ENCODE assay signal across 8 cellular contexts in genomic region chr1:37807555-37808368, GRCh38. TPM values are rescaled to one million over a fixed set of nuclear protein-coding genes. Genes with fewer than 3 reads are reported as not detected.
A peak's percentile ranks its signal among the peaks of the same experiment; 100 is the strongest.
DNase-seq lines count a peak whose midpoint lies in the region; ATAC-seq and TF ChIP-seq lines count a peak whose summit lies in the region.

C1orf122 (plus strand) TSS chr1:37807790; CDS start chr1:37808405, 615 bp downstream.
YRDC (minus strand) TSS chr1:37808208; CDS start chr1:37808180, 28 bp downstream.

- H3K4me3 Mint-ChIP-seq in stimulated activated naive CD8-positive, alpha-beta T cell treated with anti-CD3 and anti-CD28 coated beads, Interleukin-15, amount 100 ng/mL, for 72 hours, result peak within 1 kb of the TSS; percentile 96 to 100

- no peaks in the 10 kb centered on the region for H3K27me3 Mint-ChIP-seq in stimulated activated naive CD8-positive, alpha-beta T cell treated with anti-CD3 and anti-CD28 coated beads, Interleukin-15, amount 100 ng/mL, for 72 hours

- no peaks in the 10 kb centered on the region for H3K9me2 ChIP-seq in MM.1S (replicated peaks; ENCODE audit: insufficient read depth, low read length)
- H3K9me2 ChIP-seq in neural cell (ENCODE audit: insufficient read depth, low read length), result no peaks in the 10 kb centered on the region

- H3K36me3 ChIP-seq in H7 (replicated peaks; ENCODE audit: control insufficient read depth, insufficient read depth, low read length), result peaks cover 29% of the 10 kb centered on the region
- 0 out of 2 replicates have a peak, but pooled peaks cover 8% of the 10 kb centered on the region for H3K36me3 ChIP-seq in MM.1S (replicated peaks; ENCODE audit: insufficient read depth, low read length)
- peaks cover 9% of the 10 kb centered on the region for H3K36me3 ChIP-seq in neural cell (ENCODE audit: insufficient read depth, low read length)

- H3K27ac ChIP-seq in MM.1S (ENCODE audit: low read length), result peak within 1 kb of the TSS; percentile 50; the same call in 1 of the 2 replicates
- peak within 1 kb of the TSS; percentile 85 for H3K27ac ChIP-seq in neural cell (ENCODE audit: low read length)

- DNase-seq in EL (peak; percentile 93), H7 (peak; percentile 99), MM.1S (peak; percentile 96), SHP77 treated with DMSO at 0.1 percent for 48 hours (lab: John Stamatoyannopoulos, UW) (peak; percentile 66), activated gamma-delta T cell treated with Interleukin-2 at 50 U/mL for 16 hours (peak; percentile 91), fibroblast of villous mesenchyme (ENCODE audit: low read depth) (peak; percentile 94)
- DNase-seq in stimulated activated naive CD8-positive, alpha-beta T cell treated with anti-CD3 and anti-CD28 coated beads, Interleukin-15, amount 100 ng/mL, for 72 hours, result peak; percentile 90 to 92

- H3K9me3 ChIP-seq in MM.1S (replicated peaks; ENCODE audit: insufficient read depth, low read length), result no peaks in the 10 kb centered on the region
- H3K9me3 ChIP-seq in neural cell (ENCODE audit: low read length), result no peaks in the 10 kb centered on the region

- H3F3A ChIP-seq in MM.1S (ENCODE audit: insufficient read depth, low read length) (peaks cover 26% of the 10 kb centered on the region), neural cell (ENCODE audit: insufficient read depth, low read length, poor library complexity, severe bottlenecking) (no peaks in the 10 kb centered on the region)

- H3K4me3 ChIP-seq in H7 (ENCODE audit: insufficient read depth, low read depth, low read length) (peak within 1 kb of the TSS; percentile 82), MM.1S (ENCODE audit: low read length) (peak within 1 kb of the TSS; percentile 80), fibroblast of villous mesenchyme (ENCODE audit: low read depth, low read length) (peak within 1 kb of the TSS; percentile 85), neural cell (ENCODE audit: low read length) (peak within 1 kb of the TSS; percentile 88)

- TF ChIP-seq CTCF in MM.1S (IDR thresholded peaks at IDR 0.05; ENCODE audit: low read length), result no peak
- TF ChIP-seq CTCF in fibroblast of villous mesenchyme (IDR thresholded peaks at IDR 0.05; ENCODE audit: insufficient read depth, low read depth, low read length), result no peak
- TF ChIP-seq CTCF in neural cell (IDR thresholded peaks at IDR 0.05; ENCODE audit: poor library complexity, severe bottlenecking), result no peak

- ATAC-seq in stimulated activated naive CD8-positive, alpha-beta T cell treated with anti-CD3 and anti-CD28 coated beads, Interleukin-15, amount 100 ng/mL, for 72 hours, result peak; percentile 97

- H3K4me1 Mint-ChIP-seq in stimulated activated naive CD8-positive, alpha-beta T cell treated with anti-CD3 and anti-CD28 coated beads, Interleukin-15, amount 100 ng/mL, for 72 hours, result peaks cover 61% of the 10 kb centered on the region

- H3K4me2 ChIP-seq in MM.1S (ENCODE audit: low read depth, low read length), result peak within 1 kb of the TSS; percentile 88
- peak within 1 kb of the TSS; percentile 59 for H3K4me2 ChIP-seq in neural cell (ENCODE audit: low read length)

- H2AFZ ChIP-seq in MM.1S (ENCODE audit: low read length), result peak within 1 kb of the TSS; percentile 65
- peak within 1 kb of the TSS; percentile 43 for H2AFZ ChIP-seq in neural cell (ENCODE audit: low read depth, low read length)

- peak within 1 kb of the TSS; percentile 98 to 99 for H3K27ac Mint-ChIP-seq in stimulated activated naive CD8-positive, alpha-beta T cell treated with anti-CD3 and anti-CD28 coated beads, Interleukin-15, amount 100 ng/mL, for 72 hours

- H3K9me3 Mint-ChIP-seq in stimulated activated naive CD8-positive, alpha-beta T cell treated with anti-CD3 and anti-CD28 coated beads, Interleukin-15, amount 100 ng/mL, for 72 hours, result no peaks in the 10 kb centered on the region

- no peak for TF ChIP-seq EP300 in neural cell (conservative IDR thresholded peaks at IDR 0.05; ENCODE audit: poor library complexity, severe bottlenecking)

- H3K27me3 ChIP-seq in H7 (ENCODE audit: control insufficient read depth, insufficient read depth, low read length) (no peaks in the 10 kb centered on the region), MM.1S (replicated peaks; ENCODE audit: insufficient read depth, low read length) (no peaks in the 10 kb centered on the region), neural cell (ENCODE audit: insufficient read depth, low read depth, low read length) (no peaks in the 10 kb centered on the region)

- no peak for TF ChIP-seq RAD21 in neural cell (conservative IDR thresholded peaks at IDR 0.05)

- peaks cover 14% of the 10 kb centered on the region; the same call in 1 of the 2 replicates for H3K4me1 ChIP-seq in MM.1S (ENCODE audit: low read length)

- H3K9ac ChIP-seq in MM.1S (ENCODE audit: low read length) (peak within 1 kb of the TSS; percentile 86), neural cell (ENCODE audit: low read length) (peak within 1 kb of the TSS; percentile 87)

- peaks cover 18% of the 10 kb centered on the region for H4K20me1 ChIP-seq in MM.1S (ENCODE audit: insufficient read depth, low read length)
- H4K20me1 ChIP-seq in neural cell (ENCODE audit: insufficient read depth), result no peaks in the 10 kb centered on the region

- H3K79me2 ChIP-seq in MM.1S (ENCODE audit: low read length) (peaks cover 59% of the 10 kb centered on the region), neural cell (replicated peaks; ENCODE audit: insufficient read depth, low read length) (peaks cover 16% of the 10 kb centered on the region)

TF ChIP-seq in neural cell, 6 proteins besides CTCF, POLR2A, EP300 and RAD21:
- TF ChIP-seq MXI1 (conservative IDR thresholded peaks at IDR 0.05; ENCODE audit: poor library complexity, severe bottlenecking) (peak; percentile 84), TAF1 (IDR thresholded peaks at IDR 0.05; ENCODE audit: low read depth) (no peak), REST (IDR thresholded peaks at IDR 0.05; ENCODE audit: borderline replicate concordance) (no peak), POLR2AphosphoS5 (IDR thresholded peaks at IDR 0.05) (peak; percentile 90)

RNA-seq across cellular contexts. Expression of gene C1orf122, which starts in this region (rescaled TPM):
- 70.5 and 94.7 TPM in 2 replicates for total RNA-seq in H7 (2014; rRNA removed; shearing (Covaris generic))
- total RNA-seq in fibroblast of villous mesenchyme, result 13.4 and 17.4 TPM in 2 replicates
- 133 and 143 TPM in 2 replicates for polyA plus RNA-seq in neural cell
- polyA minus RNA-seq in neural cell, result 27.5 and 30.8 TPM in 2 replicates

RNA-seq across cellular contexts. Expression of gene YRDC, which starts in this region (rescaled TPM):
- total RNA-seq in H7 (2014; rRNA removed; shearing (Covaris generic)), result 54.3 and 61.8 TPM in 2 replicates
- 11.9 and 15.5 TPM in 2 replicates for total RNA-seq in fibroblast of villous mesenchyme
- 27.6 and 34.1 TPM in 2 replicates for polyA plus RNA-seq in neural cell
- polyA minus RNA-seq in neural cell, result 17.5 and 20.7 TPM in 2 replicates

Comparison
In these comparisons a context has a peak if more than half of its experiments do, and no peak if none do; other contexts are left out.
1. Peak in every context shown above with its lines: DNase-seq, ATAC-seq, H3K4me3 ChIP-seq and H3K27ac ChIP-seq.